27 cellular contexts compared by ENCODE assay signal in the genomic region with DNA sequence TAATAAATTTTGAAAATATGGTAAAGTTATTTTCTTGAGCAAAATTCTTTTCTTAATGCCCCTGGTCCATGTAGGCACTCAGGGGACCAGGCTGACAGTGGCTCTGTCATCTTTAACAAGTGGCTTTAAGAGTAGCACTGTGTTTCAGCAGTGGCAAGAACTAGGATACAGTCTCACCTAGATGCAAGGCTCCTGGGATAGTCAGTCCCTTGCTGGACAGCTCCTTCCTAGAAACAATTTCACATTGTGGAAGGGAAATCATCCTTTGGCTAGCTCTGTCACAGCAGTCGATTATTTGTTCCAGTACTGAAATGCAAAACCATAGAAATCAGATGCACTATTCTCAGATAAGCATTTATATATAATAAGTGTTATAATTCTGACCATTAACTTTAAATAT.
A peak's percentile ranks its signal among the peaks of the same experiment; 100 is the strongest.
DNase-seq lines count a peak whose midpoint lies in the region; ATAC-seq and TF ChIP-seq lines count a peak whose summit lies in the region.
"Had no signal": no experiment of that assay in that cellular context is flagged by ENCODE, and none has a peak within 500 bp of the region (broad histone marks: within the 10 kb centered on the region; RNA-seq: fewer than 3 reads in every experiment).

No MANE protein-coding gene starts in this region.

- H3K4me3 ChIP-seq in mammary epithelial cell (replicated peaks in 1 of 3; ENCODE audit: insufficient read depth in 1 of 3, low read depth in 2 of 3, low read length in 3 of 3) (no peak overlapping the region), hepatocyte (no peak overlapping the region)
- H3K4me3 ChIP-seq: lung, thyroid gland had no signal

- intact Hi-C loops in MCF 10A (cut with micrococcal nuclease): no loop called here
- intact Hi-C loops in mammary epithelial cell (cut with micrococcal nuclease): no loop called here
- intact Hi-C loops in CD4-positive, alpha-beta T cell (cut with DNase I, micrococcal nuclease): no loop called here

- no peak for TF ChIP-seq CTCF in MCF 10A (IDR thresholded peaks at IDR 0.05; ENCODE audit: unreplicated experiment)
- no peak for TF ChIP-seq CTCF in mammary epithelial cell (conservative IDR thresholded peaks at IDR 0.05 in 1 of 2, IDR thresholded peaks at IDR 0.05 in 1 of 2; ENCODE audit: extremely low read depth in 1 of 2, insufficient read depth in 1 of 2, low read depth in 1 of 2, low read length in 2 of 2)
- no peak for TF ChIP-seq CTCF in WTC11 (IDR thresholded peaks at IDR 0.05)
- TF ChIP-seq CTCF in hepatocyte (IDR thresholded peaks at IDR 0.05; ENCODE audit: poor library complexity): no peak
- TF ChIP-seq CTCF in CD4-positive, alpha-beta T cell (IDR thresholded peaks at IDR 0.05): no peak

- no peak overlapping the region for H3K9ac ChIP-seq in mammary epithelial cell (ENCODE audit: insufficient read depth, low read length)

- BruUV-seq in MCF 10A (replicated peaks; lab: Mats Ljungman, UMichigan) (no TSS peak), mammary epithelial cell (replicated peaks; lab: Mats Ljungman, UMichigan) (no TSS peak)

- H3K79me2 ChIP-seq in mammary epithelial cell (ENCODE audit: insufficient read depth, low read length) (no peaks in the 10 kb centered on the region), hepatocyte (no peaks in the 10 kb centered on the region)

- no peak overlapping the region for H3K4me3 Mint-ChIP-seq in MCF 10A (ENCODE audit: unreplicated experiment)
- no peak overlapping the region for H3K4me3 Mint-ChIP-seq in WTC11
- H3K4me3 Mint-ChIP-seq in activated CD8-positive, alpha-beta memory T cell treated with anti-CD3 and anti-CD28 coated beads, Interleukin-2, amount 10 ng/mL, durations not matched to agents 7 days and 5 days: no peak overlapping the region
- H3K4me3 Mint-ChIP-seq in CD4-positive, alpha-beta T cell: no peak overlapping the region
- H3K4me3 Mint-ChIP-seq: activated naive CD4-positive, alpha-beta T cell treated with anti-CD3 and anti-CD28 coated beads for 36 hours; stimulated activated naive CD8-positive, alpha-beta T cell treated with anti-CD3 and anti-CD28 coated beads, Interleukin-15, Interleukin-2, amounts not matched to agents 100 ng/mL and 50 ng/mL, for 24 hours; T-cell had no signal

- 0% methylated on average over 1 of the region's 1 CpG for WGBS in mammary epithelial cell (ENCODE audit: low coverage, missing lambda C conversion rate)
- WGBS in hepatocyte (ENCODE audit: low lambda C conversion rate, missing lambda C conversion rate): 52% methylated on average over 1 of the region's 1 CpG

- peaks cover 68% of the 10 kb centered on the region for H3K27me3 Mint-ChIP-seq in MCF 10A (ENCODE audit: insufficient read depth, unreplicated experiment)
- no peaks in the 10 kb centered on the region; the same call in 1 of the 2 replicates for H3K27me3 Mint-ChIP-seq in WTC11 (ENCODE audit: low read depth)
- H3K27me3 Mint-ChIP-seq in activated CD8-positive, alpha-beta memory T cell treated with anti-CD3 and anti-CD28 coated beads, Interleukin-2, amount 10 ng/mL, durations not matched to agents 7 days and 5 days: peaks cover 10% of the 10 kb centered on the region
- peaks cover 11% of the 10 kb centered on the region for H3K27me3 Mint-ChIP-seq in CD4-positive, alpha-beta T cell

- H3K9me3 Mint-ChIP-seq in MCF 10A (ENCODE audit: unreplicated experiment): no peaks in the 10 kb centered on the region
- H3K9me3 Mint-ChIP-seq in WTC11: no peaks in the 10 kb centered on the region
- no peaks in the 10 kb centered on the region for H3K9me3 Mint-ChIP-seq in activated CD8-positive, alpha-beta memory T cell treated with anti-CD3 and anti-CD28 coated beads, Interleukin-2, amount 10 ng/mL, durations not matched to agents 7 days and 5 days (ENCODE audit: low read depth)
- no peaks in the 10 kb centered on the region for H3K9me3 Mint-ChIP-seq in CD4-positive, alpha-beta T cell
- H3K9me3 Mint-ChIP-seq: activated naive CD4-positive, alpha-beta T cell treated with anti-CD3 and anti-CD28 coated beads for 36 hours; stimulated activated naive CD8-positive, alpha-beta T cell treated with anti-CD3 and anti-CD28 coated beads, Interleukin-15, Interleukin-2, amounts not matched to agents 100 ng/mL and 50 ng/mL, for 24 hours; T-cell had no signal

- peak; percentile 44; the same call in 1 of the 2 replicates for ATAC-seq in WTC11
- ATAC-seq in activated CD8-positive, alpha-beta memory T cell treated with anti-CD3 and anti-CD28 coated beads, Interleukin-2, amount 10 ng/mL, durations not matched to agents 7 days and 5 days: no peak
- no peak for ATAC-seq in CD4-positive, alpha-beta T cell (ENCODE audit: poor library complexity)
- ATAC-seq: foreskin keratinocyte, T-cell had no signal

- no peaks in the 10 kb centered on the region for H3K36me3 Mint-ChIP-seq in MCF 10A (ENCODE audit: insufficient read depth, unreplicated experiment)
- no peaks in the 10 kb centered on the region for H3K36me3 Mint-ChIP-seq in WTC11
- no peaks in the 10 kb centered on the region for H3K36me3 Mint-ChIP-seq in activated CD8-positive, alpha-beta memory T cell treated with anti-CD3 and anti-CD28 coated beads, Interleukin-2, amount 10 ng/mL, durations not matched to agents 7 days and 5 days
- H3K36me3 Mint-ChIP-seq in CD4-positive, alpha-beta T cell (ENCODE audit: low read depth): no peaks in the 10 kb centered on the region
- H3K36me3 Mint-ChIP-seq: T-cell had no signal

- H3K9me3 ChIP-seq in mammary epithelial cell (replicated peaks; ENCODE audit: insufficient read depth, low read length): no peaks in the 10 kb centered on the region
- H3K9me3 ChIP-seq in hepatocyte (ENCODE audit: low read depth): no peaks in the 10 kb centered on the region
- H3K9me3 ChIP-seq in CD4-positive, alpha-beta T cell (ENCODE audit: control insufficient read depth, low read length): no peaks in the 10 kb centered on the region
- H3K9me3 ChIP-seq: neutrophil, thyroid gland had no signal

- in situ Hi-C loops in mammary epithelial cell (cut with MboI; ENCODE audit: low sequenced_read_pairs in 2 of 2): no loop called here

- H3K4me1 ChIP-seq in mammary epithelial cell (ENCODE audit: insufficient read depth, low read length): no peaks in the 10 kb centered on the region
- no peaks in the 10 kb centered on the region for H3K4me1 ChIP-seq in hepatocyte (ENCODE audit: insufficient read depth)
- H3K4me1 ChIP-seq: foreskin keratinocyte, thyroid gland had no signal

- H2AFZ ChIP-seq in mammary epithelial cell (ENCODE audit: low read depth, low read length): no peak overlapping the region
- no peak overlapping the region for H2AFZ ChIP-seq in hepatocyte

- H3K4me1 Mint-ChIP-seq in MCF 10A (ENCODE audit: insufficient read depth, unreplicated experiment): no peaks in the 10 kb centered on the region
- H3K4me1 Mint-ChIP-seq in WTC11: peaks cover 18% of the 10 kb centered on the region
- no peaks in the 10 kb centered on the region for H3K4me1 Mint-ChIP-seq in activated CD8-positive, alpha-beta memory T cell treated with anti-CD3 and anti-CD28 coated beads, Interleukin-2, amount 10 ng/mL, durations not matched to agents 7 days and 5 days
- H3K4me1 Mint-ChIP-seq in CD4-positive, alpha-beta T cell (ENCODE audit: low read depth): no peaks in the 10 kb centered on the region
- H3K4me1 Mint-ChIP-seq: T-cell had no signal

- H3K27me3 ChIP-seq in mammary epithelial cell (ENCODE audit: insufficient read depth, low read length): no peaks in the 10 kb centered on the region
- H3K27me3 ChIP-seq in hepatocyte: no peaks in the 10 kb centered on the region
- H3K27me3 ChIP-seq in CD4-positive, alpha-beta T cell (ENCODE audit: control insufficient read depth, insufficient read depth, low read length): no peaks in the 10 kb centered on the region
- H3K27me3 ChIP-seq: thyroid gland had no signal

- CTCF ChIA-PET in MCF 10A (lab: Yijun Ruan, JAX): no interaction called here
- CTCF ChIA-PET in mammary epithelial cell (lab: Charles Lee; ENCODE audit: low non-redundant PET): interaction anchor here (0.6 kb wide), 1 partner anchor 134 kb away, joined by 5 read pairs; no protein-coding TSS in a partner anchor
- CTCF ChIA-PET in WTC11 (lab: Charles Lee): interaction anchor here (1.0 kb wide), 1 partner anchor 134 kb away, joined by 3 read pairs; no protein-coding TSS in a partner anchor
- CTCF ChIA-PET in activated CD8-positive, alpha-beta memory T cell treated with anti-CD3 and anti-CD28 coated beads, Interleukin-2, amount 10 ng/mL, durations not matched to agents 7 days and 5 days (lab: Charles Lee): no interaction called here
- CTCF ChIA-PET in CD4-positive, alpha-beta T cell (lab: Charles Lee): no interaction called here

- no peak overlapping the region for H3K27ac Mint-ChIP-seq in MCF 10A (ENCODE audit: low read depth, unreplicated experiment)
- H3K27ac Mint-ChIP-seq in WTC11: no peak overlapping the region
- H3K27ac Mint-ChIP-seq in activated CD8-positive, alpha-beta memory T cell treated with anti-CD3 and anti-CD28 coated beads, Interleukin-2, amount 10 ng/mL, durations not matched to agents 7 days and 5 days: no peak overlapping the region
- no peak overlapping the region for H3K27ac Mint-ChIP-seq in CD4-positive, alpha-beta T cell
- H3K27ac Mint-ChIP-seq: activated naive CD4-positive, alpha-beta T cell treated with anti-CD3 and anti-CD28 coated beads for 36 hours; stimulated activated naive CD8-positive, alpha-beta T cell treated with anti-CD3 and anti-CD28 coated beads, Interleukin-15, Interleukin-2, amounts not matched to agents 100 ng/mL and 50 ng/mL, for 24 hours; T-cell had no signal

- dilution Hi-C loops in mammary epithelial cell (cut with HindIII; ENCODE audit: low sequenced_read_pairs): no loop called here

- no peaks in the 10 kb centered on the region for H3K36me3 ChIP-seq in mammary epithelial cell (ENCODE audit: insufficient read depth, low read length)
- no peaks in the 10 kb centered on the region for H3K36me3 ChIP-seq in hepatocyte (replicated peaks; ENCODE audit: insufficient read depth, low read depth)
- H3K36me3 ChIP-seq: neutrophil, thyroid gland had no signal

- peak; percentile 20 for DNase-seq in MCF 10A (ENCODE audit: unreplicated experiment)
- no peak for DNase-seq in mammary epithelial cell
- DNase-seq in WTC11 (ENCODE audit: low spot score): no peak
- DNase-seq in hepatocyte (ENCODE audit: low spot score): peak; percentile 7
- DNase-seq in activated CD8-positive, alpha-beta memory T cell treated with anti-CD3 and anti-CD28 coated beads, Interleukin-2, amount 10 ng/mL, durations not matched to agents 7 days and 5 days: no peak
- no peak for DNase-seq in occipital lobe (lab: John Stamatoyannopoulos, UW)
- DNase-seq in HuH-7.5 (ENCODE audit: low spot score): no peak
- no peak for DNase-seq in CD4-positive, alpha-beta T cell
- DNase-seq: activated CD4-positive, alpha-beta T cell treated with anti-CD3 and anti-CD28 coated beads for 1 hour; activated CD8-positive, alpha-beta memory T cell treated with anti-CD3 and anti-CD28 coated beads for 24 hours; activated naive CD4-positive, alpha-beta T cell treated with anti-CD3 and anti-CD28 coated beads for 36 hours; activated T-cell treated with anti-CD3 and anti-CD28 coated beads, Interleukin-2, amount 50 U/mL, for 48 hours; EL; KG1; kidney; NCI-H1694 treated with DMSO at 0.1 percent for 48 hours; NCI-H748 treated with DMSO at 0.1 percent for 48 hours; SHP77; stimulated activated CD4-positive, alpha-beta T cell treated with anti-CD3 and anti-CD28 coated beads, Interleukin-4, amount 100 ng/mL, for 4 hours; T-cell; thyroid gland had no signal

- no peaks in the 10 kb centered on the region for H4K20me1 ChIP-seq in mammary epithelial cell (ENCODE audit: insufficient read depth, low read length)
- no peaks in the 10 kb centered on the region for H4K20me1 ChIP-seq in hepatocyte (ENCODE audit: insufficient read depth, poor library complexity, severe bottlenecking)

- H3K4me2 ChIP-seq in mammary epithelial cell (ENCODE audit: insufficient read depth, low read depth, low read length) (no peak overlapping the region), hepatocyte (no peak overlapping the region)

- H3K9me2 ChIP-seq in hepatocyte (replicated peaks; ENCODE audit: insufficient read depth): no peaks in the 10 kb centered on the region

- no peak overlapping the region for H3K27ac ChIP-seq in mammary epithelial cell (ENCODE audit: insufficient read depth, low read depth, low read length)
- no peak overlapping the region for H3K27ac ChIP-seq in hepatocyte
- no peak overlapping the region for H3K27ac ChIP-seq in CD4-positive, alpha-beta T cell (ENCODE audit: low read depth, low read length)
- H3K27ac ChIP-seq: 22Rv1, epithelial cell of prostate, foreskin keratinocyte, neutrophil, thyroid gland had no signal

- POLR2A ChIA-PET in MCF 10A (lab: Yijun Ruan, JAX) (no interaction called here), WTC11 (lab: Charles Lee) (no interaction called here)
- POLR2A ChIA-PET in CD4-positive, alpha-beta T cell (lab: Charles Lee): no interaction called here

Comparison
In these comparisons a context has a peak if more than half of its experiments do, and no peak if none do; other contexts are left out.
1. DNase-seq: peak in MCF 10A (single experiment) and hepatocyte (single experiment); none in mammary epithelial cell (single experiment), WTC11 (single experiment), activated CD8-positive, alpha-beta memory T cell treated with anti-CD3 and anti-CD28 coated beads, Interleukin-2, amount 10 ng/mL, durations not matched to agents 7 days and 5 days (single experiment), occipital lobe (single experiment), HuH-7.5 (single experiment) and CD4-positive, alpha-beta T cell (0 of 10).
2. CTCF ChIA-PET loops: an anchor here in mammary epithelial cell (0.6 kb wide) and WTC11 (1.0 kb wide); none called in MCF 10A, activated CD8-positive, alpha-beta memory T cell treated with anti-CD3 and anti-CD28 coated beads, Interleukin-2, amount 10 ng/mL, durations not matched to agents 7 days and 5 days and CD4-positive, alpha-beta T cell.